In the genomic region with DNA sequence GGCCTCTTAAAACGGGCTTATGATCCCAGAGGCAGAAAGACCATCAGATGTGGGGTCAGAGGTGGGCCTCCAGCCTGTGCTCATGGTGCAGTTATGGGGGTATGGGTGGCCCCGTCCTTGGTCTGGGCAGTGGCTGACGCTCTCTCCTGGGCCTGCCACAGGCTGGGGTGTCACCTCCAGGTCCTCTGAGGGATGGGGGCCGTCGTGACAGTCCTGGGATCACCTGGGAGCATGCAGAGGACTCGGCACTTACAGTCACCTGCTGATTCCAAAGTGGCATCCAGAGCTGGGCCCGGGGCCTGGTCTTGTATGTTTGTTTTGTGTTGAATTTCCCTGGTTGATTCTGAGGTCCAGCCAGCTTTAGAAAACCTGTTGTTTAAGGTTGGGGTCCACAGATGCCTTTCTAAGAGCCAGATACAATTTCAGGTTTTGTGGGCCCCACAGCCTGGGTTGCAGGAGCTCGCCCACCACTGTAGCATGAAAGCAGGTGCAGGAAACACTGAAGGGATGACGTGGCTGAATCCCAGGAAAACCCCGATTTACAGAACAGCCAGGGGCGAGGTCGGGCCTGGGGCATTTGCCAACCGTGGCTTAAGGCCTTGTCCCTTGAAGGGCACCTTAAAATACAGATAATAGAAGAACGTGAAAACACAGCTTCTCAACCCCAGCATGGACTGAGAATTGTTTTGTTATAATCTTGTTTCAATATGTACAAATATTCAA, we compare ENCODE assay signal across 21 cellular contexts.
A peak's percentile ranks its signal among the peaks of the same experiment; 100 is the strongest.
DNase-seq lines count a peak whose midpoint lies in the region; ATAC-seq, FAIRE-seq and TF ChIP-seq lines count a peak whose summit lies in the region.
"Had no signal": no experiment of that assay in that cellular context is flagged by ENCODE, and none has a peak within 500 bp of the region (broad histone marks: within the 10 kb centered on the region; RNA-seq: fewer than 3 reads in every experiment).

No MANE protein-coding gene starts in this region.

- no peak overlapping the region for H3K4me3 ChIP-seq in H7 (ENCODE audit: insufficient read depth, low read depth, low read length)
- H3K4me3 ChIP-seq in gastrocnemius medialis, result no peak overlapping the region

- H3K27me3 ChIP-seq in H7 (ENCODE audit: control insufficient read depth, insufficient read depth, low read length), result no peaks in the 10 kb centered on the region; the same call in none of the 2 replicates
- no peaks in the 10 kb centered on the region for H3K27me3 ChIP-seq in gastrocnemius medialis
- H3K27me3 ChIP-seq: BE2C had no signal

- H3K4me1 ChIP-seq in gastrocnemius medialis, result no peaks in the 10 kb centered on the region
- H3K4me1 ChIP-seq: BE2C had no signal

- TF ChIP-seq POLR2A in gastrocnemius medialis (IDR thresholded peaks at IDR 0.05) (no peak), GM12891 (IDR thresholded peaks at IDR 0.05; ENCODE audit: low read depth, low read length) (no peak)

- no peak overlapping the region for H3K27ac ChIP-seq in gastrocnemius medialis
- H3K27ac ChIP-seq: RWPE1 had no signal

- in situ Hi-C loops in gastrocnemius medialis (cut with MboI; ENCODE audit: low sequenced_read_pairs in 4 of 4), result no loop called here

- ATAC-seq in gastrocnemius medialis, result no peak

- DNase-seq in activated CD8-positive, alpha-beta memory T cell treated with anti-CD3 and anti-CD28 coated beads for 24 hours, result peak; percentile 13
- no peak for DNase-seq in activated CD8-positive, alpha-beta memory T cell treated with anti-CD3 and anti-CD28 coated beads, Interleukin-2, amount 50 U/mL, for 4 hours
- DNase-seq in H7 (peak; percentile 19), iPS-NIHi11 (ENCODE audit: low spot score) (peak; percentile 1), posterior vena cava (ENCODE audit: low spot score) (peak; percentile 76), gastrocnemius medialis (no peak), GM12891 (ENCODE audit: insufficient read length, low spot score) (no peak), NCI-H446 treated with DMSO at 0.1 percent for 48 hours (lab: John Stamatoyannopoulos, UW) (no peak)
- DNase-seq: 8988T; BE2C; CD4-positive, CD25-positive, alpha-beta regulatory T cell; COR-L47; DMS153; GDM1; KG1; NCI-H1105 treated with DMSO at 0.1 percent for 48 hours; NCI-H1694 treated with DMSO at 0.1 percent for 48 hours; NCI-H2107; NCI-H524; NCI-H82 had no signal

- no peak for FAIRE-seq in GM12891 (lab: Jason Lieb, UNC)

- TF ChIP-seq CTCF in gastrocnemius medialis (IDR thresholded peaks at IDR 0.05 in 4 of 5, conservative IDR thresholded peaks at IDR 0.05 in 1 of 5), result no peak

- H3K9me3 ChIP-seq in gastrocnemius medialis, result no peaks in the 10 kb centered on the region
- H3K9me3 ChIP-seq: BE2C had no signal

- intact Hi-C loops in posterior vena cava (cut with DNase I), result no loop called here
- intact Hi-C loops in gastrocnemius medialis (cut with DNase I; ENCODE audit: low total_unique reads), result no loop called here

- H3K36me3 ChIP-seq in H7 (replicated peaks; ENCODE audit: control insufficient read depth, insufficient read depth, low read length) (no peaks in the 10 kb centered on the region), gastrocnemius medialis (no peaks in the 10 kb centered on the region)
- H3K36me3 ChIP-seq: BE2C had no signal

TF ChIP-seq in GM12891, 5 proteins besides CTCF, POLR2A, EP300 and RAD21:
- TF ChIP-seq SPI1 (IDR thresholded peaks at IDR 0.05; ENCODE audit: low read depth, low read length) (no peak), TAF1 (IDR thresholded peaks at IDR 0.05; ENCODE audit: low read depth, low read length) (no peak)

Comparison
In these comparisons a context has a peak if more than half of its experiments do, and no peak if none do; other contexts are left out.
1. DNase-seq: peak in activated CD8-positive, alpha-beta memory T cell treated with anti-CD3 and anti-CD28 coated beads for 24 hours (single experiment), H7 (single experiment), iPS-NIHi11 (single experiment) and posterior vena cava (single experiment); none in activated CD8-positive, alpha-beta memory T cell treated with anti-CD3 and anti-CD28 coated beads, Interleukin-2, amount 50 U/mL, for 4 hours (single experiment), gastrocnemius medialis (0 of 2), GM12891 (single experiment) and NCI-H446 treated with DMSO at 0.1 percent for 48 hours (single experiment).